Comparison of ENCODE assay signal across 8 cellular contexts in the genomic region with DNA sequence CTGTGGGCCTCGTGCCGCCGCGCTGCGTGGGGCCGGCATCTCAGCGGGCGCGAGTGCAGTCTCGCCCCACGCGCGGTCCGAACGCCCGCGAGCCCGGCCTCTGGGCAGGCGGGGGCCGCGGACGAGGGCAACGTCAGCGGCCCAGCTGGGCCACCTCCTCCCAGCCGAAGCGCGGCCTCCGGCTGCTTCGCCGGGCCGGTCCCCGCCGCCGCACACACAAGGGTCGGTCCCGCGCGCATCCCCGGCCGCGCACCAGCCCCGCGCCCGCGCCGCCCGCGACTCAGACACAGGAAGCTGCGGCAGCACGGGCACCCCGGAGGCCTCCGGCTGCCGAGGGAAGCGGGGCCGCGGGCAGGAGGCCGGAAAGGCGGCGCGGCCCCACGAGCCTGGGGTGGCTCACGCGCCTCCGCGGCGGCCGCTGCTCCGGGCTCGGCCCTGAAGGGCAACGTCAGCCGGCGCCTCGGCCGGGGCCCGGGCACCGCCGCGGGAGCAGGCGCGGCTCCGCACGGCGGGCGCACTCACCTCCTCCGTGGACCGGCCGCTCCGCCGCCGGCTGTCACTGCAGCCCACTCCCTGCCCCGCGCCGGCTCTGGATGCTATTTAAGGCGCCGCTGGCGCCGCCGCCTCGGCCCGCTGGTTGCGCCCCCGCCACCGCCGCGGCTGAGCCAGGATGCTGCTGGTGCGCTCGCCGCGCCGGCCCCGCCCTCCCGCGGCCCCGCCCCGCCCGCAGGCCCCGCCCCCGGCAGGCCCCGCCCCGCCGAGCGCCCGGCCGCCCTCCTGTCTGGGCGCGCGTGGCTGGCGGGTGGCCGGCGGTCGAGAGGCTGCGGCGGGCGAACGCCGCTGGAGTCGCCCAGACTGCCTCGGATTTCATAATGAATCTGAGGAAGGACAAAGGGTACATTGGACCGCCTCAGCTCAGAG. TPM values are rescaled to one million over a fixed set of nuclear protein-coding genes. Genes with fewer than 3 reads are reported as not detected.
DNase-seq lines count a peak whose midpoint lies in the region; ATAC-seq, FAIRE-seq and TF ChIP-seq lines count a peak whose summit lies in the region.

A gene with protein sequence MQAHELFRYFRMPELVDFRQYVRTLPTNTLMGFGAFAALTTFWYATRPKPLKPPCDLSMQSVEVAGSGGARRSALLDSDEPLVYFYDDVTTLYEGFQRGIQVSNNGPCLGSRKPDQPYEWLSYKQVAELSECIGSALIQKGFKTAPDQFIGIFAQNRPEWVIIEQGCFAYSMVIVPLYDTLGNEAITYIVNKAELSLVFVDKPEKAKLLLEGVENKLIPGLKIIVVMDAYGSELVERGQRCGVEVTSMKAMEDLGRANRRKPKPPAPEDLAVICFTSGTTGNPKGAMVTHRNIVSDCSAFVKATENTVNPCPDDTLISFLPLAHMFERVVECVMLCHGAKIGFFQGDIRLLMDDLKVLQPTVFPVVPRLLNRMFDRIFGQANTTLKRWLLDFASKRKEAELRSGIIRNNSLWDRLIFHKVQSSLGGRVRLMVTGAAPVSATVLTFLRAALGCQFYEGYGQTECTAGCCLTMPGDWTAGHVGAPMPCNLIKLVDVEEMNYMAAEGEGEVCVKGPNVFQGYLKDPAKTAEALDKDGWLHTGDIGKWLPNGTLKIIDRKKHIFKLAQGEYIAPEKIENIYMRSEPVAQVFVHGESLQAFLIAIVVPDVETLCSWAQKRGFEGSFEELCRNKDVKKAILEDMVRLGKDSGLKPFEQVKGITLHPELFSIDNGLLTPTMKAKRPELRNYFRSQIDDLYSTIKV (minus strand): TSS at position 575 of the 921 bp plus-strand sequence. CDS start 22,454 bp downstream, outside the sequence.

- peaks cover 23 to 39% of the 10 kb centered on the region in 2 donors for H3K36me3 Mint-ChIP-seq in CD14-positive monocyte
- H3K36me3 Mint-ChIP-seq in stimulated activated effector memory CD8-positive, alpha-beta T cell treated with anti-CD3 and anti-CD28 coated beads, Interleukin-12 subunit alpha, Interleukin-12 subunit beta, amount 100 ng/mL, for 72 hours = peaks cover 7% of the 10 kb centered on the region

- peak; percentile 83 for ATAC-seq in HG03439 (IDR thresholded peaks at IDR 0.05; ENCODE audit: unreplicated experiment)
- peak; percentile 91 for ATAC-seq in esophagus mucosa
- peak; percentile 85 for ATAC-seq in stimulated activated effector memory CD8-positive, alpha-beta T cell treated with anti-CD3 and anti-CD28 coated beads, Interleukin-12 subunit alpha, Interleukin-12 subunit beta, amount 100 ng/mL, for 72 hours

- H3K4me1 Mint-ChIP-seq in CD14-positive monocyte = peaks cover 56% of the 10 kb centered on the region
- peaks cover 33% of the 10 kb centered on the region for H3K4me1 Mint-ChIP-seq in stimulated activated effector memory CD8-positive, alpha-beta T cell treated with anti-CD3 and anti-CD28 coated beads, Interleukin-12 subunit alpha, Interleukin-12 subunit beta, amount 100 ng/mL, for 72 hours

- intact Hi-C loops in CD14-positive monocyte (cut with micrococcal nuclease) = loop anchor here (2.0 to 10.0 kb wide), 6 partner anchors 23 to 139 kb away; no protein-coding TSS in a partner anchor

- FAIRE-seq in GM19239 (lab: Jason Lieb, UNC) = no peak

- DNase-seq in CD14-positive monocyte (ENCODE audit: low spot score) (peak; percentile 83), GM19239 (ENCODE audit: insufficient read length, low spot score) (peak; percentile 79), OCI-M1 (lab: John Stamatoyannopoulos, UW) (peak; percentile 82), myocyte (ENCODE audit: low read depth) (peak; percentile 89)
- DNase-seq in activated T-cell treated with anti-CD3 and anti-CD28 coated beads, Interleukin-2, amount 50 U/mL, for 1 hour = peak; percentile 85
- DNase-seq in stimulated activated effector memory CD8-positive, alpha-beta T cell treated with anti-CD3 and anti-CD28 coated beads, Interleukin-12 subunit alpha, Interleukin-12 subunit beta, amount 100 ng/mL, for 72 hours (ENCODE audit: low spot score in 2 of 2) = peak; percentile 71 to 85

- peak within 1 kb of the TSS; percentile 93 to 98 (median 96) for H3K27ac Mint-ChIP-seq in CD14-positive monocyte
- H3K27ac Mint-ChIP-seq in stimulated activated effector memory CD8-positive, alpha-beta T cell treated with anti-CD3 and anti-CD28 coated beads, Interleukin-12 subunit alpha, Interleukin-12 subunit beta, amount 100 ng/mL, for 72 hours = peak within 1 kb of the TSS; percentile 89

- H3K27me3 Mint-ChIP-seq in CD14-positive monocyte (ENCODE audit: low read depth in 3 of 3) = peaks cover 0 to 6% (median 0%) of the 10 kb centered on the region in 3 donors

- TF ChIP-seq CTCF in CD14-positive monocyte (IDR thresholded peaks at IDR 0.05) = no peak

- H3K9me3 Mint-ChIP-seq in CD14-positive monocyte = peaks cover 0 to 2% (median 0%) of the 10 kb centered on the region in 7 donors
- H3K9me3 Mint-ChIP-seq in stimulated activated effector memory CD8-positive, alpha-beta T cell treated with anti-CD3 and anti-CD28 coated beads, Interleukin-12 subunit alpha, Interleukin-12 subunit beta, amount 100 ng/mL, for 72 hours = no peaks in the 10 kb centered on the region

- peak within 1 kb of the TSS; percentile 99 to 100 for H3K4me3 Mint-ChIP-seq in CD14-positive monocyte
- H3K4me3 Mint-ChIP-seq in stimulated activated effector memory CD8-positive, alpha-beta T cell treated with anti-CD3 and anti-CD28 coated beads, Interleukin-12 subunit alpha, Interleukin-12 subunit beta, amount 100 ng/mL, for 72 hours = peak within 1 kb of the TSS; percentile 90

RNA-seq across cellular contexts. Expression of the gene that starts here (rescaled TPM):
- polyA plus RNA-seq in CD14-positive monocyte = 100 to 1,000 TPM in 1 of 2 donors, 10 to 100 TPM in 1; 72.4 to 115 TPM
- total RNA-seq in esophagus mucosa = 74.3 TPM
- total RNA-seq in myocyte = 155 and 236 TPM in 2 replicates
- polyA plus RNA-seq in myocyte (2012) = 71.9 TPM

Comparison
In these comparisons a context has a peak if more than half of its experiments do, and no peak if none do; other contexts are left out.
1. Peak in every context shown above with its lines: DNase-seq and ATAC-seq.